Comparison of ENCODE assay signal across 13 cellular contexts in genomic region chr1:151924691-151925587, GRCh38. TPM values are rescaled to one million over a fixed set of nuclear protein-coding genes. Genes with fewer than 3 reads are reported as not detected.
DNase-seq lines count a peak whose midpoint lies in the region; ATAC-seq and TF ChIP-seq lines count a peak whose summit lies in the region.
"Had no signal": no experiment of that assay in that cellular context is flagged by ENCODE, and none has a peak within 500 bp of the region (broad histone marks: within the 10 kb centered on the region; RNA-seq: fewer than 3 reads in every experiment).

No MANE protein-coding gene starts in this region.

- ATAC-seq in HG03159 (IDR thresholded peaks at IDR 0.05; ENCODE audit: unreplicated experiment) (peak; percentile 41), GM18505 (IDR thresholded peaks at IDR 0.05; ENCODE audit: unreplicated experiment) (no peak)
- ATAC-seq in activated CD8-positive, alpha-beta T cell treated with anti-CD3 and anti-CD28 coated beads for 36 hours: peak; percentile 64
- ATAC-seq: left ventricle myocardium superior had no signal

- CTCF ChIA-PET in activated CD8-positive, alpha-beta T cell treated with anti-CD3 and anti-CD28 coated beads for 36 hours (lab: Charles Lee): interaction anchor here (0.7 to 5.6 kb wide), 2 partner anchors 9 to 16 kb away, joined by 3 to 30 read pairs; no protein-coding TSS in a partner anchor

- no peak for TF ChIP-seq CTCF in activated CD8-positive, alpha-beta T cell treated with anti-CD3 and anti-CD28 coated beads for 36 hours (IDR thresholded peaks at IDR 0.05)
- no peak for TF ChIP-seq CTCF in nephron progenitor cell (IDR thresholded peaks at IDR 0.05)

- peak; percentile 69 for DNase-seq in activated CD4-positive, alpha-beta T cell treated with anti-CD3 and anti-CD28 coated beads, Interleukin-2, amount 10 ng/mL, durations not matched to agents 24 days and 14 days
- no peak for DNase-seq in activated CD4-positive, alpha-beta T cell treated with anti-CD3 and anti-CD28 coated beads, Interleukin-2, amount 50 U/mL, for 48 hours
- DNase-seq in activated CD8-positive, alpha-beta T cell treated with anti-CD3 and anti-CD28 coated beads for 36 hours: no peak
- DNase-seq in nephron progenitor cell: no peak
- DNase-seq in COLO829 (ENCODE audit: low spot score): no peak
- no peak for DNase-seq in NCI-H128 (lab: John Stamatoyannopoulos, UW; ENCODE audit: unreplicated experiment)
- DNase-seq: activated CD8-positive, alpha-beta memory T cell treated with anti-CD3 and anti-CD28 coated beads, Interleukin-2, amount 50 U/mL, for 4 hours; head of caudate nucleus; left ventricle myocardium superior; NCI-H2107; nucleus accumbens had no signal

- H3K4me3 Mint-ChIP-seq in activated CD4-positive, alpha-beta T cell treated with anti-CD3 and anti-CD28 coated beads, Interleukin-2, amount 10 ng/mL, durations not matched to agents 24 days and 14 days: peak overlapping the region; percentile 51
- H3K4me3 Mint-ChIP-seq in activated CD8-positive, alpha-beta T cell treated with anti-CD3 and anti-CD28 coated beads for 36 hours: no peak overlapping the region
- no peak overlapping the region for H3K4me3 Mint-ChIP-seq in nephron progenitor cell

- POLR2A ChIA-PET in activated CD8-positive, alpha-beta T cell treated with anti-CD3 and anti-CD28 coated beads for 36 hours (lab: Charles Lee): interaction anchor here (2.2 kb wide), 1 partner anchor 14 kb away, joined by 9 read pairs; no protein-coding TSS in a partner anchor

- peaks cover under 1% of the 10 kb centered on the region for H3K27me3 Mint-ChIP-seq in activated CD4-positive, alpha-beta T cell treated with anti-CD3 and anti-CD28 coated beads, Interleukin-2, amount 10 ng/mL, durations not matched to agents 24 days and 14 days
- H3K27me3 Mint-ChIP-seq in activated CD8-positive, alpha-beta T cell treated with anti-CD3 and anti-CD28 coated beads for 36 hours: no peaks in the 10 kb centered on the region
- H3K27me3 Mint-ChIP-seq in nephron progenitor cell (ENCODE audit: low read depth, poor library complexity): peaks cover 12% of the 10 kb centered on the region

- H3K36me3 Mint-ChIP-seq in activated CD4-positive, alpha-beta T cell treated with anti-CD3 and anti-CD28 coated beads, Interleukin-2, amount 10 ng/mL, durations not matched to agents 24 days and 14 days (ENCODE audit: low read depth): no peaks in the 10 kb centered on the region
- no peaks in the 10 kb centered on the region for H3K36me3 Mint-ChIP-seq in activated CD8-positive, alpha-beta T cell treated with anti-CD3 and anti-CD28 coated beads for 36 hours (ENCODE audit: low read depth)
- no peaks in the 10 kb centered on the region for H3K36me3 Mint-ChIP-seq in nephron progenitor cell (ENCODE audit: low read depth)

- intact Hi-C loops in activated CD4-positive, alpha-beta T cell treated with anti-CD3 and anti-CD28 coated beads, Interleukin-2, amount 10 ng/mL, durations not matched to agents 24 days and 14 days (cut with micrococcal nuclease): loop anchor here (5.0 kb wide), 1 partner anchor 33 kb away; no protein-coding TSS in a partner anchor
- intact Hi-C loops in activated CD8-positive, alpha-beta T cell treated with anti-CD3 and anti-CD28 coated beads for 36 hours (cut with micrococcal nuclease): no loop called here

- no peaks in the 10 kb centered on the region for H3K9me3 Mint-ChIP-seq in activated CD4-positive, alpha-beta T cell treated with anti-CD3 and anti-CD28 coated beads, Interleukin-2, amount 10 ng/mL, durations not matched to agents 24 days and 14 days
- no peaks in the 10 kb centered on the region for H3K9me3 Mint-ChIP-seq in activated CD8-positive, alpha-beta T cell treated with anti-CD3 and anti-CD28 coated beads for 36 hours
- peaks cover 3% of the 10 kb centered on the region for H3K9me3 Mint-ChIP-seq in nephron progenitor cell

- H3K27ac Mint-ChIP-seq in activated CD4-positive, alpha-beta T cell treated with anti-CD3 and anti-CD28 coated beads, Interleukin-2, amount 10 ng/mL, durations not matched to agents 24 days and 14 days: peak overlapping the region; percentile 84
- H3K27ac Mint-ChIP-seq in activated CD8-positive, alpha-beta T cell treated with anti-CD3 and anti-CD28 coated beads for 36 hours: peak overlapping the region; percentile 36
- H3K27ac Mint-ChIP-seq in nephron progenitor cell: peak overlapping the region; percentile 57

- H3K4me1 Mint-ChIP-seq in activated CD4-positive, alpha-beta T cell treated with anti-CD3 and anti-CD28 coated beads, Interleukin-2, amount 10 ng/mL, durations not matched to agents 24 days and 14 days: peaks cover 11% of the 10 kb centered on the region
- peaks cover 16% of the 10 kb centered on the region for H3K4me1 Mint-ChIP-seq in activated CD8-positive, alpha-beta T cell treated with anti-CD3 and anti-CD28 coated beads for 36 hours (ENCODE audit: low read depth)
- H3K4me1 Mint-ChIP-seq in nephron progenitor cell: peaks cover 27% of the 10 kb centered on the region

- no peak for TF ChIP-seq POLR2A in GM18505 (IDR thresholded peaks at IDR 0.05; ENCODE audit: borderline replicate concordance, extremely low read depth, insufficient read depth, insufficient read length)

RNA-seq across cellular contexts. Expression of gene THEM4, which starts 15.6 kb away (rescaled TPM):
- total RNA-seq in activated CD4-positive, alpha-beta T cell treated with anti-CD3 and anti-CD28 coated beads, Interleukin-2, amount 10 ng/mL, durations not matched to agents 24 days and 14 days: 26.9 and 30.6 TPM in 2 replicates
- total RNA-seq in activated CD8-positive, alpha-beta T cell treated with anti-CD3 and anti-CD28 coated beads for 36 hours: 10 to 100 TPM; 19.9 to 22.0 TPM
